1 cellular context compared by ENCODE assay signal in genomic region chr11:16356751-16357365, GRCh38.
TF ChIP-seq lines count a peak whose summit lies in the region.

No MANE protein-coding gene starts in this region.

TF ChIP-seq in K562, 482 proteins besides CTCF, POLR2A, EP300 and RAD21 (continued from another document):
- 0 out of 2 replicates have a peak, but pooled peaks have one; percentile 3 for TF ChIP-seq CHAMP1 (IDR thresholded peaks at IDR 0.05)
- TF ChIP-seq, protein P1, sequence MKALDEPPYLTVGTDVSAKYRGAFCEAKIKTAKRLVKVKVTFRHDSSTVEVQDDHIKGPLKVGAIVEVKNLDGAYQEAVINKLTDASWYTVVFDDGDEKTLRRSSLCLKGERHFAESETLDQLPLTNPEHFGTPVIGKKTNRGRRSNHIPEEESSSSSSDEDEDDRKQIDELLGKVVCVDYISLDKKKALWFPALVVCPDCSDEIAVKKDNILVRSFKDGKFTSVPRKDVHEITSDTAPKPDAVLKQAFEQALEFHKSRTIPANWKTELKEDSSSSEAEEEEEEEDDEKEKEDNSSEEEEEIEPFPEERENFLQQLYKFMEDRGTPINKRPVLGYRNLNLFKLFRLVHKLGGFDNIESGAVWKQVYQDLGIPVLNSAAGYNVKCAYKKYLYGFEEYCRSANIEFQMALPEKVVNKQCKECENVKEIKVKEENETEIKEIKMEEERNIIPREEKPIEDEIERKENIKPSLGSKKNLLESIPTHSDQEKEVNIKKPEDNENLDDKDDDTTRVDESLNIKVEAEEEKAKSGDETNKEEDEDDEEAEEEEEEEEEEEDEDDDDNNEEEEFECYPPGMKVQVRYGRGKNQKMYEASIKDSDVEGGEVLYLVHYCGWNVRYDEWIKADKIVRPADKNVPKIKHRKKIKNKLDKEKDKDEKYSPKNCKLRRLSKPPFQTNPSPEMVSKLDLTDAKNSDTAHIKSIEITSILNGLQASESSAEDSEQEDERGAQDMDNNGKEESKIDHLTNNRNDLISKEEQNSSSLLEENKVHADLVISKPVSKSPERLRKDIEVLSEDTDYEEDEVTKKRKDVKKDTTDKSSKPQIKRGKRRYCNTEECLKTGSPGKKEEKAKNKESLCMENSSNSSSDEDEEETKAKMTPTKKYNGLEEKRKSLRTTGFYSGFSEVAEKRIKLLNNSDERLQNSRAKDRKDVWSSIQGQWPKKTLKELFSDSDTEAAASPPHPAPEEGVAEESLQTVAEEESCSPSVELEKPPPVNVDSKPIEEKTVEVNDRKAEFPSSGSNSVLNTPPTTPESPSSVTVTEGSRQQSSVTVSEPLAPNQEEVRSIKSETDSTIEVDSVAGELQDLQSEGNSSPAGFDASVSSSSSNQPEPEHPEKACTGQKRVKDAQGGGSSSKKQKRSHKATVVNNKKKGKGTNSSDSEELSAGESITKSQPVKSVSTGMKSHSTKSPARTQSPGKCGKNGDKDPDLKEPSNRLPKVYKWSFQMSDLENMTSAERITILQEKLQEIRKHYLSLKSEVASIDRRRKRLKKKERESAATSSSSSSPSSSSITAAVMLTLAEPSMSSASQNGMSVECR (CRISPR knock-in tag; IDR thresholded peaks at IDR 0.05): no peak
TF ChIP-seq in K562: peak in this region for 2.
